Comparison of ENCODE assay signal across 28 cellular contexts in the genomic region with DNA sequence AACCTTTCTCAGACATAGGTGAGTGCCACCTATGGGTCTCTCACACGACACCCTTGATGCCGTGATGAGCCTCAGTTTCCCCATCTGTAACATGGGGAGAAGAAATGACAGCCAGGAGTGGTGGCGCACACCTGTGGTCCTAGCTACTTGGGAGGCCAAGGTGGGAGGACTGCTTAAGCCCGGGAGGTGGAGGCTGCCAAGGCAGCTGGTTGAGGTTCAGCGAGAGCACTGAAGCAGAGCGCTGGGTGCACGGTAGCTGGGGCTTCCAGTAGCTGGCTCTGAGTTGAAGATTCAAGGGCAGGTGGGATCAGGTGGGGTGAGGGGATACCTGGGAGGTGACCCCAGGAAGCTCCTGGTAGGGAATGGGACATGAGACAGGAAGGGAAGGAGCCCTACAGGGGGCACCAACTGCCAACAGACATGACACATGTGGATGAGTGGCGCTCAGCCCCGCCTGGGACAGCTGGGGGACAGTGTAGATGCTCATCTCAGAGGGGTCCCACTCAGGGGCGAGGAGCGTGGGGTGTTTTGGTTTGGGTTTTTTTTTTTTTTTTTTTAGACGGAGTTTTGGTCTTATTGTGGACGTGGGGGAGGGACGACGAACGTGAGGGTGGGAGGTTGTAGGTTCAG. TPM values are rescaled to one million over a fixed set of nuclear protein-coding genes. Genes with fewer than 3 reads are reported as not detected.
A peak's percentile ranks its signal among the peaks of the same experiment; 100 is the strongest.
DNase-seq lines count a peak whose midpoint lies in the region; ATAC-seq and TF ChIP-seq lines count a peak whose summit lies in the region.
"Had no signal": no experiment of that assay in that cellular context is flagged by ENCODE, and none has a peak within 500 bp of the region (broad histone marks: within the 10 kb centered on the region; RNA-seq: fewer than 3 reads in every experiment).

No MANE protein-coding gene starts in this region.

- peak overlapping the region; percentile 56 for H4K91ac ChIP-seq in mesenchymal stem cell (ENCODE audit: low read length)

- H3K27ac ChIP-seq in mesenchymal stem cell (ENCODE audit: low read length, poor library complexity, severe bottlenecking): no peak overlapping the region
- H3K27ac ChIP-seq: BLaER1, heart right ventricle, PC-9, suprapubic skin had no signal

- no peak overlapping the region for H3K27ac Mint-ChIP-seq in CD14-positive monocyte
- H3K27ac Mint-ChIP-seq in activated T-helper 1 cell treated with anti-CD3 and anti-CD28 coated beads, Interleukin-12 subunit alpha, Interleukin-12 subunit beta, Interleukin-2, Interleukin-4 antibody, amounts not matched to agents 30 ng/mL and 10 ng/mL and 1 ng/mL, durations not matched to agents 14 hours and 24 hours and 36 hours: peak overlapping the region; percentile 44
- no peak overlapping the region for H3K27ac Mint-ChIP-seq in activated T-cell treated with anti-CD3 and anti-CD28 coated beads, Interleukin-2, amount 50 U/mL, for 24 hours
- H3K27ac Mint-ChIP-seq: activated naive CD8-positive, alpha-beta T cell treated with anti-CD3 and anti-CD28 coated beads, Interleukin-2, amount 50 U/mL, for 24 hours; memory B cell; WTC11 had no signal

- no peak overlapping the region for H3K18ac ChIP-seq in mesenchymal stem cell (ENCODE audit: low read depth in 1 of 2, low read length in 2 of 2)

- peaks cover 47% of the 10 kb centered on the region for H3K4me1 Mint-ChIP-seq in CD14-positive monocyte
- H3K4me1 Mint-ChIP-seq in activated T-helper 1 cell treated with anti-CD3 and anti-CD28 coated beads, Interleukin-12 subunit alpha, Interleukin-12 subunit beta, Interleukin-2, Interleukin-4 antibody, amounts not matched to agents 30 ng/mL and 10 ng/mL and 1 ng/mL, durations not matched to agents 14 hours and 24 hours and 36 hours (ENCODE audit: low read depth): peaks cover 36% of the 10 kb centered on the region
- peaks cover 34% of the 10 kb centered on the region for H3K4me1 Mint-ChIP-seq in activated T-cell treated with anti-CD3 and anti-CD28 coated beads, Interleukin-2, amount 50 U/mL, for 24 hours (ENCODE audit: low read depth)

- intact Hi-C loops in CD14-positive monocyte (cut with micrococcal nuclease): loop anchor here (10.0 kb wide), 2 partner anchors 138 to 208 kb away; a partner anchor contains a TSS
- intact Hi-C loops in activated T-helper 1 cell treated with anti-CD3 and anti-CD28 coated beads, Interleukin-12 subunit alpha, Interleukin-12 subunit beta, Interleukin-2, Interleukin-4 antibody, amounts not matched to agents 30 ng/mL and 10 ng/mL and 1 ng/mL, durations not matched to agents 14 hours and 24 hours and 36 hours (cut with micrococcal nuclease): no loop called here

- DNase-seq in CD14-positive monocyte (ENCODE audit: low spot score) (peak; percentile 45), mesenchymal stem cell (no peak)
- DNase-seq in activated T-helper 1 cell treated with anti-CD3 and anti-CD28 coated beads, Interleukin-12 subunit alpha, Interleukin-12 subunit beta, Interleukin-2, Interleukin-4 antibody, amounts not matched to agents 30 ng/mL and 10 ng/mL and 1 ng/mL, durations not matched to agents 14 hours and 24 hours and 36 hours (ENCODE audit: low spot score): no peak
- no peak for DNase-seq in effector CD4-positive, alpha-beta T cell
- DNase-seq in activated T-cell treated with anti-CD3 and anti-CD28 coated beads, Interleukin-2, amount 50 U/mL, for 24 hours: no peak
- DNase-seq: activated CD4-positive, alpha-beta T cell treated with anti-CD3 and anti-CD28 coated beads, Interleukin-2, amount 50 U/mL, for 48 hours; activated effector memory CD4-positive, alpha-beta T cell treated with anti-CD3 and anti-CD28 coated beads, Interleukin-2, amount 50 U/mL, for 16 hours; activated naive CD8-positive, alpha-beta T cell treated with anti-CD3 and anti-CD28 coated beads, Interleukin-2, amount 50 U/mL, for 24 hours; Caco-2; DMS79; foreskin fibroblast; heart right ventricle; NCI-H146; NCI-H510A; NK-92 treated with Interleukin-12 subunit alpha and Interleukin-12 subunit beta, amount 100 ng/mL, for 24 hours; PC-9; SHP77 treated with DMSO at 0.1 percent for 48 hours; stimulated activated CD4-positive, alpha-beta T cell treated with anti-CD3 and anti-CD28 coated beads, Interleukin-2, amount 100 ng/mL, for 24 hours; SW 1271; T1000 had no signal

- no peak for TF ChIP-seq CTCF in CD14-positive monocyte (IDR thresholded peaks at IDR 0.05)

- ATAC-seq in GM21360 (IDR thresholded peaks at IDR 0.05; ENCODE audit: unreplicated experiment): no peak
- ATAC-seq: activated naive CD8-positive, alpha-beta T cell treated with anti-CD3 and anti-CD28 coated beads, Interleukin-2, amount 50 U/mL, for 24 hours; heart right ventricle; WTC11 had no signal

- no peaks in the 10 kb centered on the region for H3K36me3 ChIP-seq in mesenchymal stem cell (ENCODE audit: control insufficient read depth in 1 of 2, insufficient read depth in 2 of 2, low read depth in 1 of 2, low read length in 2 of 2)
- H3K36me3 ChIP-seq: BLaER1, heart right ventricle, suprapubic skin had no signal

- no peak overlapping the region for H2BK5ac ChIP-seq in mesenchymal stem cell (ENCODE audit: low read depth, low read length, poor library complexity, severe bottlenecking)

- no peaks in the 10 kb centered on the region for H3K9me3 ChIP-seq in mesenchymal stem cell (ENCODE audit: control insufficient read depth, low read length)
- H3K9me3 ChIP-seq: BLaER1, Caco-2, heart right ventricle, suprapubic skin had no signal

- peak overlapping the region; percentile 65 for H2AK5ac ChIP-seq in mesenchymal stem cell (ENCODE audit: low read length, severe bottlenecking)

- no peak overlapping the region for H2BK15ac ChIP-seq in mesenchymal stem cell (ENCODE audit: low read depth, poor library complexity, severe bottlenecking)

- H2AFZ ChIP-seq in mesenchymal stem cell (ENCODE audit: low read depth, low read length): no peak overlapping the region
- H2AFZ ChIP-seq: PC-9 had no signal

- no peak overlapping the region for H3K4me2 ChIP-seq in mesenchymal stem cell (ENCODE audit: low read length, poor library complexity, severe bottlenecking)
- H3K4me2 ChIP-seq: BLaER1, PC-9, smooth muscle cell had no signal

- peaks cover 0 to 2% (median 0%) of the 10 kb centered on the region in 7 donors for H3K9me3 Mint-ChIP-seq in CD14-positive monocyte
- H3K9me3 Mint-ChIP-seq in activated T-helper 1 cell treated with anti-CD3 and anti-CD28 coated beads, Interleukin-12 subunit alpha, Interleukin-12 subunit beta, Interleukin-2, Interleukin-4 antibody, amounts not matched to agents 30 ng/mL and 10 ng/mL and 1 ng/mL, durations not matched to agents 14 hours and 24 hours and 36 hours: no peaks in the 10 kb centered on the region
- no peaks in the 10 kb centered on the region for H3K9me3 Mint-ChIP-seq in activated T-cell treated with anti-CD3 and anti-CD28 coated beads, Interleukin-2, amount 50 U/mL, for 24 hours
- H3K9me3 Mint-ChIP-seq: activated naive CD8-positive, alpha-beta T cell treated with anti-CD3 and anti-CD28 coated beads, Interleukin-2, amount 50 U/mL, for 24 hours; memory B cell; WTC11 had no signal

- H3K23ac ChIP-seq in mesenchymal stem cell (ENCODE audit: low read length in 2 of 2): no peak overlapping the region

- peak overlapping the region in 1 of 2 experiments; percentile 3 for H2BK12ac ChIP-seq in mesenchymal stem cell (ENCODE audit: low read length in 2 of 2)

- H3K4me3 Mint-ChIP-seq in CD14-positive monocyte: no peak overlapping the region
- H3K4me3 Mint-ChIP-seq in activated T-helper 1 cell treated with anti-CD3 and anti-CD28 coated beads, Interleukin-12 subunit alpha, Interleukin-12 subunit beta, Interleukin-2, Interleukin-4 antibody, amounts not matched to agents 30 ng/mL and 10 ng/mL and 1 ng/mL, durations not matched to agents 14 hours and 24 hours and 36 hours: no peak overlapping the region
- H3K4me3 Mint-ChIP-seq in activated T-cell treated with anti-CD3 and anti-CD28 coated beads, Interleukin-2, amount 50 U/mL, for 24 hours: no peak overlapping the region
- H3K4me3 Mint-ChIP-seq: activated naive CD8-positive, alpha-beta T cell treated with anti-CD3 and anti-CD28 coated beads, Interleukin-2, amount 50 U/mL, for 24 hours; memory B cell; WTC11 had no signal

- peaks cover 38% of the 10 kb centered on the region for H3K4me1 ChIP-seq in mesenchymal stem cell (ENCODE audit: control insufficient read depth, insufficient read depth, low read depth, low read length)

- WGBS in mesenchymal stem cell: 91% methylated on average over 15 of the region's 16 CpGs

- peak overlapping the region in 1 of 2 experiments; percentile 57 for H3K4ac ChIP-seq in mesenchymal stem cell (ENCODE audit: low read depth in 1 of 2, low read length in 2 of 2)

- H3K36me3 Mint-ChIP-seq in CD14-positive monocyte: no peaks in the 10 kb centered on the region
- peaks cover 2% of the 10 kb centered on the region for H3K36me3 Mint-ChIP-seq in activated T-helper 1 cell treated with anti-CD3 and anti-CD28 coated beads, Interleukin-12 subunit alpha, Interleukin-12 subunit beta, Interleukin-2, Interleukin-4 antibody, amounts not matched to agents 30 ng/mL and 10 ng/mL and 1 ng/mL, durations not matched to agents 14 hours and 24 hours and 36 hours (ENCODE audit: low read depth)
- no peaks in the 10 kb centered on the region for H3K36me3 Mint-ChIP-seq in activated T-cell treated with anti-CD3 and anti-CD28 coated beads, Interleukin-2, amount 50 U/mL, for 24 hours (ENCODE audit: low read depth)
- H3K36me3 Mint-ChIP-seq: memory B cell, WTC11 had no signal

- H3K79me1 ChIP-seq in mesenchymal stem cell (replicated peaks; ENCODE audit: low read length, poor library complexity, severe bottlenecking): no peaks in the 10 kb centered on the region

- no peaks in the 10 kb centered on the region for H3K27me3 ChIP-seq in mesenchymal stem cell (ENCODE audit: control insufficient read depth in 1 of 2, insufficient read depth in 1 of 2, low read length in 2 of 2)
- H3K27me3 ChIP-seq: suprapubic skin had no signal

- H4K8ac ChIP-seq in mesenchymal stem cell (ENCODE audit: low read length): no peak overlapping the region

- no peak overlapping the region for H3K4me3 ChIP-seq in mesenchymal stem cell (ENCODE audit: insufficient read depth in 1 of 2, low read depth in 1 of 2, low read length in 2 of 2)
- H3K4me3 ChIP-seq: BLaER1, heart right ventricle, PC-9, smooth muscle cell, suprapubic skin had no signal

- no peak overlapping the region for H3K14ac ChIP-seq in mesenchymal stem cell (ENCODE audit: low read length in 2 of 2)

- no peak overlapping the region for H2BK120ac ChIP-seq in mesenchymal stem cell (ENCODE audit: low read depth, low read length)

- H3K27me3 Mint-ChIP-seq in CD14-positive monocyte (ENCODE audit: low read depth in 3 of 3): peaks cover 2 to 6% (median 6%) of the 10 kb centered on the region in 3 donors
- H3K27me3 Mint-ChIP-seq in activated T-helper 1 cell treated with anti-CD3 and anti-CD28 coated beads, Interleukin-12 subunit alpha, Interleukin-12 subunit beta, Interleukin-2, Interleukin-4 antibody, amounts not matched to agents 30 ng/mL and 10 ng/mL and 1 ng/mL, durations not matched to agents 14 hours and 24 hours and 36 hours (ENCODE audit: insufficient read depth): peaks cover 13% of the 10 kb centered on the region
- H3K27me3 Mint-ChIP-seq in activated T-cell treated with anti-CD3 and anti-CD28 coated beads, Interleukin-2, amount 50 U/mL, for 24 hours: peaks cover 44% of the 10 kb centered on the region

- no peak overlapping the region for H3K9ac ChIP-seq in mesenchymal stem cell (ENCODE audit: low read length)
- H3K9ac ChIP-seq: BLaER1 had no signal

RNA-seq across cellular contexts. Expression of a gene that starts 6.5 kb away (rescaled TPM):
- 10 to 100 TPM; 38.5 to 48.3 TPM for polyA plus RNA-seq in CD14-positive monocyte
- total RNA-seq in activated T-helper 1 cell treated with anti-CD3 and anti-CD28 coated beads, Interleukin-12 subunit alpha, Interleukin-12 subunit beta, Interleukin-2, Interleukin-4 antibody, amounts not matched to agents 30 ng/mL and 10 ng/mL and 1 ng/mL, durations not matched to agents 14 hours and 24 hours and 36 hours: 135 and 141 TPM in 2 replicates
- polyA plus RNA-seq in mesenchymal stem cell (2013, experiment 1 of 2): 88.5 TPM
- polyA plus RNA-seq in mesenchymal stem cell (2013, experiment 2 of 2): 97.4 TPM

RNA-seq across cellular contexts. Expression of a gene that starts 15.3 kb away (rescaled TPM):
- polyA plus RNA-seq in CD14-positive monocyte: 100 to 1,000 TPM; 416 to 581 TPM
- total RNA-seq in activated T-helper 1 cell treated with anti-CD3 and anti-CD28 coated beads, Interleukin-12 subunit alpha, Interleukin-12 subunit beta, Interleukin-2, Interleukin-4 antibody, amounts not matched to agents 30 ng/mL and 10 ng/mL and 1 ng/mL, durations not matched to agents 14 hours and 24 hours and 36 hours: not detected in 2 replicates
- 1.0 TPM for polyA plus RNA-seq in mesenchymal stem cell (2013, experiment 1 of 2)
- 1.1 TPM for polyA plus RNA-seq in mesenchymal stem cell (2013, experiment 2 of 2)
- total RNA-seq: Caco-2, HT1080, PC-9, renal cortical epithelial cell, smooth muscle cell had no signal

RNA-seq across cellular contexts. Expression of a gene that starts 25.2 kb away (rescaled TPM):
- polyA plus RNA-seq in CD14-positive monocyte: not detected
- 9.0 and 10.7 TPM in 2 replicates for total RNA-seq in activated T-helper 1 cell treated with anti-CD3 and anti-CD28 coated beads, Interleukin-12 subunit alpha, Interleukin-12 subunit beta, Interleukin-2, Interleukin-4 antibody, amounts not matched to agents 30 ng/mL and 10 ng/mL and 1 ng/mL, durations not matched to agents 14 hours and 24 hours and 36 hours
- 83.2 TPM for polyA plus RNA-seq in mesenchymal stem cell (2013, experiment 1 of 2)
- polyA plus RNA-seq in mesenchymal stem cell (2013, experiment 2 of 2): 85.1 TPM

RNA-seq across cellular contexts. Expression of a gene that starts 26.8 kb away (rescaled TPM):
- not detected for polyA plus RNA-seq in CD14-positive monocyte
- not detected in 2 replicates for total RNA-seq in activated T-helper 1 cell treated with anti-CD3 and anti-CD28 coated beads, Interleukin-12 subunit alpha, Interleukin-12 subunit beta, Interleukin-2, Interleukin-4 antibody, amounts not matched to agents 30 ng/mL and 10 ng/mL and 1 ng/mL, durations not matched to agents 14 hours and 24 hours and 36 hours
- polyA plus RNA-seq in mesenchymal stem cell (2013, experiment 1 of 2): 355 TPM
- 348 TPM for polyA plus RNA-seq in mesenchymal stem cell (2013, experiment 2 of 2)
